In the genomic region with DNA sequence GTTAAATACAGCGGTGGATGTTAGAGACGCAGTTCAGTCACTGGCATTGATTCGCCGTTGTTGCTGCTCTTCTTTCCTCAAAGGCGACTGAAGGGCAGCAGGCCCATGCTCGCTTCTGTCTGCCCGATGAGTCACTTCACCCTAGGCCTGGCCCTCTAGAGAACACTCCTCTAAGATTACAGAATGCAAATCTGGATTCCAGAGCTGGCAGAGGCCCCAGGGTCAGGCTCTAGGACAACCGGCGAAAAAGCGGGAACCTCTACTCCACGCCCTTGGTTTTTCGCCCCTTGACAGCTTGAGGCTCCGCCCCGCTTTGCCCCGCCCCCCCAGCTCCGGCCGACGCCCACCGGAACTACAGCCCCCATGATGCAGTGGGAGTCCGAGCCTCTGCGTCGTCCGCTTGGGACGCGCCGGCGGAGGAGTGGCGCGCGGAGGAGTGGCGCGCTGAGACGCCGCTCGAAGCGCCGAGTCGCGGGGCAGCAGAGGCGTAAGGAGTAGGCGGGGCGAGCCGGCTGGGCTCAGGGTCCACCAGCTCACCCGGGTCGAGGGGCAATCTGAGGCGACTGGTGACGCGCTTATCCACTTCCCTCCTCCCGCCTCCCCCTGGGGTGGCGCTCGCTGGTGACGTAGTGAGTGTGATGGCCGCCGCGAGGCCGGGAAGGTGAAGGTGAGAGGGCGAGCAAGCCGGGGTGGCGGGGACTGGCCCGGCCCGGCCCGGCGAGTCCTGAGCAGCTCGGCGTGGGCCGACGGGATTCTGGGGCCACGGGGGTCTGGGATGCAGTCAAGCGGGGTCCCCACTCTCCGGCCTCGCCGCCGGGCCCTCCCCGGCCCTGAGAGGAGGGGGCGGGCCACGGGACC, we compare ENCODE assay signal across 8 cellular contexts. TPM values are rescaled to one million over a fixed set of nuclear protein-coding genes. Genes with fewer than 3 reads are reported as not detected.
DNase-seq lines count a peak whose midpoint lies in the region; ATAC-seq and TF ChIP-seq lines count a peak whose summit lies in the region.

A gene (plus strand): TSS at position 627 of the 858 bp plus-strand sequence. CDS start 8,725 bp downstream, outside the sequence.

- H3K4me3 Mint-ChIP-seq in activated naive CD8-positive, alpha-beta T cell: peak within 1 kb of the TSS; percentile 96

- no peaks in the 10 kb centered on the region for H3K27me3 Mint-ChIP-seq in activated naive CD8-positive, alpha-beta T cell

- H2AFZ ChIP-seq in osteoblast (ENCODE audit: low read length): peak within 1 kb of the TSS; percentile 83

- H3K4me1 Mint-ChIP-seq in activated naive CD8-positive, alpha-beta T cell (ENCODE audit: low read depth): peaks cover 39% of the 10 kb centered on the region

- H3K4me1 ChIP-seq in osteoblast (ENCODE audit: insufficient read depth, low read length) (peaks cover 23% of the 10 kb centered on the region), thoracic aorta (ENCODE audit: control insufficient read depth in 1 of 2, low read depth in 2 of 2) (peaks cover 11 to 25% of the 10 kb centered on the region in 2 donors)

- ATAC-seq in HG02623 (IDR thresholded peaks at IDR 0.05; ENCODE audit: unreplicated experiment) (peak; percentile 84), thoracic aorta (ENCODE audit: insufficient number of reproducible peaks, low FRiP score, low read depth) (peak; percentile 97)

- H3K36me3 ChIP-seq in osteoblast (ENCODE audit: insufficient read depth, low read length) (peaks cover 35% of the 10 kb centered on the region), thoracic aorta (peaks cover 26% of the 10 kb centered on the region)

- DNase-seq in GM10248 (ENCODE audit: extremely low spot score): peak; percentile 97
- peak; percentile 99 for DNase-seq in NCI-H1105 (lab: John Stamatoyannopoulos, UW)
- DNase-seq in SKM-1 treated with dmso at 0.1 percent for 144 hours (lab: John Stamatoyannopoulos, UW; ENCODE audit: unreplicated experiment): peak; percentile 94
- peak; percentile 97 for DNase-seq in glomerular visceral epithelial cell (ENCODE audit: extremely low spot score)
- peak; percentile 99 for DNase-seq in osteoblast (ENCODE audit: insufficient read length, low spot score, missing footprints)
- DNase-seq in thoracic aorta (ENCODE audit: low spot score): peak; percentile 88

- H3K27ac Mint-ChIP-seq in activated naive CD8-positive, alpha-beta T cell: peak within 1 kb of the TSS; percentile 95

- CTCF ChIA-PET in GM10248 (lab: Yijun Ruan, JAX): interaction anchor here (1.4 to 2.4 kb wide), 3 partner anchors 11 to 144 kb away, joined by 5 to 9 read pairs (median 5); no protein-coding TSS in a partner anchor

- H4K20me1 ChIP-seq in osteoblast (ENCODE audit: insufficient read depth, low read length): peaks cover 18% of the 10 kb centered on the region

- peak within 1 kb of the TSS; percentile 86 for H3K4me3 ChIP-seq in osteoblast (ENCODE audit: insufficient read depth, low read length)
- peak within 1 kb of the TSS; percentile 98 for H3K4me3 ChIP-seq in thoracic aorta

- POLR2A ChIA-PET in GM10248 (lab: Yijun Ruan, JAX): interaction anchor here (1.0 to 1.6 kb wide), 3 partner anchors 39 to 72 kb away, joined by 4 to 7 read pairs (median 5); a partner anchor contains a TSS

- H3K9me3 ChIP-seq in osteoblast (ENCODE audit: low read depth, low read length) (no peaks in the 10 kb centered on the region), thoracic aorta (no peaks in the 10 kb centered on the region)

- peaks cover 6% of the 10 kb centered on the region for H3K36me3 Mint-ChIP-seq in activated naive CD8-positive, alpha-beta T cell

- H3K27me3 ChIP-seq in osteoblast (ENCODE audit: insufficient read depth, low read length): no peaks in the 10 kb centered on the region
- H3K27me3 ChIP-seq in thoracic aorta (replicated peaks; ENCODE audit: insufficient read depth): no peaks in the 10 kb centered on the region

- H3K9me3 Mint-ChIP-seq in activated naive CD8-positive, alpha-beta T cell (ENCODE audit: low read depth): no peaks in the 10 kb centered on the region

- peak within 1 kb of the TSS; percentile 93 for H3K4me2 ChIP-seq in osteoblast (ENCODE audit: insufficient read depth, low read length)

- H3K79me2 ChIP-seq in osteoblast (ENCODE audit: insufficient read depth, low read length): peaks cover 46% of the 10 kb centered on the region

- H3K27ac ChIP-seq in osteoblast (ENCODE audit: low read depth, low read length) (peak within 1 kb of the TSS; percentile 85), thoracic aorta (peak within 1 kb of the TSS; percentile 91 to 92)

- no peak for TF ChIP-seq CTCF in GM10248 (IDR thresholded peaks at IDR 0.05; ENCODE audit: control extremely low read depth, extremely low read depth, low read depth, missing control alignments)
- TF ChIP-seq CTCF in osteoblast (IDR thresholded peaks at IDR 0.05; ENCODE audit: extremely low read depth, low read depth, low read length): no peak
- TF ChIP-seq CTCF in thoracic aorta (IDR thresholded peaks at IDR 0.05): no peak

RNA-seq across cellular contexts. Expression of the gene that starts here (rescaled TPM):
- total RNA-seq in osteoblast (46.0 and 51.0 TPM in 2 replicates), thoracic aorta (10 to 100 TPM; 48.7 to 50.1 TPM)

Comparison
In these comparisons a context has a peak if more than half of its experiments do, and no peak if none do; other contexts are left out.
1. Peak in every context shown above with its lines: DNase-seq, ATAC-seq, H3K4me3 ChIP-seq and H3K27ac ChIP-seq.